ENCODE assay signal across 26 cellular contexts in genomic region chr9:77765781-77766259, GRCh38.
"Had no signal": no experiment of that assay in that cellular context is flagged by ENCODE, and none has a peak within 500 bp of the region (broad histone marks: within the 10 kb centered on the region; RNA-seq: fewer than 3 reads in every experiment).

No MANE protein-coding gene starts in this region.

- H3K36me3 ChIP-seq: colonic mucosa, esophagus squamous epithelium, heart right ventricle, lower lobe of right lung, pancreas, prostate gland, transverse colon had no signal

- H3K27me3 ChIP-seq: body of pancreas, colonic mucosa, esophagus squamous epithelium, heart right ventricle, pancreas, testis, transverse colon had no signal

- H3K4me3 ChIP-seq: body of pancreas, colonic mucosa, esophagus squamous epithelium, heart right ventricle, lower lobe of right lung, pancreas, prostate gland, testis, transverse colon had no signal

- H3K27ac Mint-ChIP-seq: activated CD4-positive, alpha-beta memory T cell treated with anti-CD3 and anti-CD28 coated beads, Interleukin-2, amount 10 ng/mL, durations not matched to agents 7 days and 5 days; activated CD4-positive, alpha-beta T cell treated with anti-CD3 and anti-CD28 coated beads, Interleukin-2, amount 10 ng/mL, durations not matched to agents 7 days and 5 days; activated naive CD8-positive, alpha-beta T cell; activated T-helper 2 cell treated with anti-CD3 and anti-CD28 coated beads, Interferon-gamma antibody, Interleukin-2, Interleukin-4, amounts not matched to agents 10 μg/mL and 5 μg/mL and 100 μg/mL, durations not matched to agents 14 hours and 24 hours and 36 hours had no signal

- H3K9me3 ChIP-seq: body of pancreas, colonic mucosa, esophagus squamous epithelium, lower lobe of right lung, pancreas, prostate gland, testis, transverse colon had no signal

- H3K4me1 ChIP-seq: body of pancreas, colonic mucosa, esophagus squamous epithelium, prostate gland, testis had no signal

- H3K27ac ChIP-seq: body of pancreas, colonic mucosa, epithelial cell of prostate, esophagus squamous epithelium, lower lobe of right lung, pancreas, prostate gland, testis, transverse colon had no signal

- DNase-seq: activated CD4-positive, alpha-beta memory T cell treated with anti-CD3 and anti-CD28 coated beads, Interleukin-2, amount 10 ng/mL, durations not matched to agents 7 days and 5 days; activated CD4-positive, alpha-beta T cell treated with anti-CD3 and anti-CD28 coated beads, Interleukin-2, amount 10 ng/mL, durations not matched to agents 7 days and 5 days; aorta; body of pancreas; esophagus squamous epithelium; foreskin melanocyte; heart right ventricle; lower lobe of right lung; mesenchymal stem cell; naive thymus-derived CD8-positive, alpha-beta T cell; nucleus accumbens; pancreas; retina; stimulated activated CD4-positive, alpha-beta T cell treated with anti-CD3 and anti-CD28 coated beads, Interleukin-15, amount 100 ng/mL, for 24 hours; stimulated activated CD4-positive, alpha-beta T cell treated with anti-CD3 and anti-CD28 coated beads, Interleukin-2, amount 100 ng/mL, for 24 hours; stimulated activated naive CD4-positive, alpha-beta T cell; testis; transverse colon had no signal

- ATAC-seq: body of pancreas; heart right ventricle; left lobe of liver; lower lobe of right lung; naive thymus-derived CD8-positive, alpha-beta T cell; pancreas; sciatic nerve had no signal

- H3K4me3 Mint-ChIP-seq: activated CD4-positive, alpha-beta memory T cell treated with anti-CD3 and anti-CD28 coated beads, Interleukin-2, amount 10 ng/mL, durations not matched to agents 7 days and 5 days; activated CD4-positive, alpha-beta T cell treated with anti-CD3 and anti-CD28 coated beads, Interleukin-2, amount 10 ng/mL, durations not matched to agents 7 days and 5 days; activated naive CD8-positive, alpha-beta T cell; naive thymus-derived CD8-positive, alpha-beta T cell; neural crest cell had no signal

- H3K4me1 Mint-ChIP-seq: activated CD4-positive, alpha-beta T cell treated with anti-CD3 and anti-CD28 coated beads, Interleukin-2, amount 10 ng/mL, durations not matched to agents 7 days and 5 days had no signal
